In the genomic region with DNA sequence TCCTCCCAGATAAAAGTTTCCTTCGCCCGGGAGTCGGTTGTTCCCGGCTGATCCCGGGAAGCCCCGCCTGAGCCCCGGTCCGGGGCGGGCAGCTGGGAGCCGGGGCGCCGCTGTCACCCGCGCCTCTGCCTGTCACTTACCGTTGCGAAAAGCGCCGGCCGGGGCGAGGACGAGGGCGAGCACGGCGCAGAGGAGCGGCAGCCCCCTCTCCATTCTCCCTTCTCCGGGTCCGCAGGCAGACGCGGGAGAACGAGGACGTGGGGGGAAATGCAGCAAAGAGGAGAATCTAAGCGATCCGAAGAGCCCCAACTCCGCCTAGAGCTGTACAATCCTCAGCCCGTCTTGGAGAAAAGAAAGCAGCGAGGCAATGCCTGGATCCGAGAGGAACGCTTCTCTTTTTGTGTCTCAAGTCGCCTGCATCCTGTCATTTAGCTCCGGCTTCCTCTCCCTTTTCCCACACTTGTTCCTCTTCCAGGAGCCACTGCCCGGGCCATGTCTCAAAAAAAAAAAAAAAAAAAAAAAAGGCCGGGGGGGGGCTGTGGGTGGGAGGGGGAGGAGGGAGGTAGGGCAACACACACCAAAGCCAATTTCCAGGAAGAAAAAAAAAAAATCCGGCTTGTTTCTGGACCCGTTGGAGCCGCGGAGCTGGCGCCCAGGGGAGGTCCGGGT, we compare ENCODE assay signal across 8 cellular contexts. TPM values are rescaled to one million over a fixed set of nuclear protein-coding genes. Genes with fewer than 3 reads are reported as not detected.
DNase-seq lines count a peak whose midpoint lies in the region; ATAC-seq and TF ChIP-seq lines count a peak whose summit lies in the region.

NRP1 (minus strand) TSS at position 498 of the 669 bp plus-strand sequence; CDS start at position 213, 285 bp downstream.

- DNase-seq in Calu3 (peak; percentile 39), esophagus muscularis mucosa (ENCODE audit: extremely low spot score) (no peak), myocyte (ENCODE audit: low read depth) (peak; percentile 64), vagina (ENCODE audit: extremely low spot score in 2 of 2) (no peak)
- DNase-seq in activated CD4-positive, alpha-beta memory T cell treated with anti-CD3 and anti-CD28 coated beads for 36 hours, result peak; percentile 15
- no peak for DNase-seq in activated CD4-positive, CD25-positive, alpha-beta regulatory T cell (lab: John Stamatoyannopoulos, UW)

- H3K36me3 Mint-ChIP-seq in Calu3 (ENCODE audit: insufficient read depth, unreplicated experiment), result peaks cover 80% of the 10 kb centered on the region
- H3K36me3 Mint-ChIP-seq in activated CD4-positive, alpha-beta memory T cell treated with anti-CD3 and anti-CD28 coated beads for 36 hours, result no peaks in the 10 kb centered on the region

- intact Hi-C loops in Calu3 (cut with micrococcal nuclease; ENCODE audit: unreplicated experiment), result loop anchor here (5.0 to 10.0 kb wide), 6 partner anchors 137 to 1303 kb away; no protein-coding TSS in a partner anchor
- intact Hi-C loops in activated CD4-positive, alpha-beta memory T cell treated with anti-CD3 and anti-CD28 coated beads for 36 hours (cut with micrococcal nuclease), result loop anchor here (5.0 to 10.0 kb wide), 5 partner anchors 67 to 790 kb away; no protein-coding TSS in a partner anchor
- intact Hi-C loops in esophagus muscularis mucosa (cut with DNase I), result loop anchor here (5.0 kb wide), 2 partner anchors 158 to 1303 kb away; no protein-coding TSS in a partner anchor
- intact Hi-C loops in vagina (cut with DNase I), result loop anchor here (5.0 to 10.0 kb wide), 4 partner anchors 140 to 1303 kb away; no protein-coding TSS in a partner anchor

- no peak for TF ChIP-seq EP300 in esophagus muscularis mucosa (IDR thresholded peaks at IDR 0.05)

- H3K27me3 ChIP-seq in esophagus muscularis mucosa (no peaks in the 10 kb centered on the region), vagina (no peaks in the 10 kb centered on the region)

- TF ChIP-seq CTCF in Calu3 (IDR thresholded peaks at IDR 0.05; ENCODE audit: unreplicated experiment) (no peak), esophagus muscularis mucosa (IDR thresholded peaks at IDR 0.05) (no peak), vagina (IDR thresholded peaks at IDR 0.05) (no peak)

- ATAC-seq in HG03442 (IDR thresholded peaks at IDR 0.05; ENCODE audit: unreplicated experiment) (peak; percentile 26), GM18867 (IDR thresholded peaks at IDR 0.05; ENCODE audit: unreplicated experiment) (no peak)

- H3K4me1 ChIP-seq in esophagus muscularis mucosa, result peaks cover 21 to 66% (median 50%) of the 10 kb centered on the region in 4 donors
- peaks cover 32% of the 10 kb centered on the region for H3K4me1 ChIP-seq in vagina

- peak within 1 kb of the TSS; percentile 90 to 95 (median 92) for H3K27ac ChIP-seq in esophagus muscularis mucosa (replicated peaks in 1 of 4)
- peak within 1 kb of the TSS; percentile 85 for H3K27ac ChIP-seq in vagina

- no peak for TF ChIP-seq POLR2A in esophagus muscularis mucosa (IDR thresholded peaks at IDR 0.05; ENCODE audit: low read depth)
- no peak for TF ChIP-seq POLR2A in vagina (IDR thresholded peaks at IDR 0.05)

- WGBS in esophagus muscularis mucosa, result 3% methylated on average over 19 of the region's 48 CpGs

- H3K36me3 ChIP-seq in esophagus muscularis mucosa (peaks cover 0 to 10% (median 4%) of the 10 kb centered on the region in 4 donors), vagina (no peaks in the 10 kb centered on the region)

- peaks cover 27% of the 10 kb centered on the region for H3K4me1 Mint-ChIP-seq in Calu3 (ENCODE audit: low read depth, unreplicated experiment)
- peaks cover 27% of the 10 kb centered on the region for H3K4me1 Mint-ChIP-seq in activated CD4-positive, alpha-beta memory T cell treated with anti-CD3 and anti-CD28 coated beads for 36 hours (ENCODE audit: low read depth)

- CTCF ChIA-PET in Calu3 (lab: Charles Lee), result interaction anchor here (0.6 to 1.5 kb wide), 5 partner anchors 10 to 787 kb away, joined by 3 to 5 read pairs (median 5); no protein-coding TSS in a partner anchor
- CTCF ChIA-PET in activated CD4-positive, alpha-beta memory T cell treated with anti-CD3 and anti-CD28 coated beads for 36 hours (lab: Charles Lee), result interaction anchor here (0.6 to 3.5 kb wide), 11 partner anchors 11 to 1304 kb away, joined by 3 to 24 read pairs (median 3); no protein-coding TSS in a partner anchor

- peaks cover 2% of the 10 kb centered on the region for H3K9me3 Mint-ChIP-seq in Calu3 (ENCODE audit: low read depth, unreplicated experiment)
- no peaks in the 10 kb centered on the region for H3K9me3 Mint-ChIP-seq in activated CD4-positive, alpha-beta memory T cell treated with anti-CD3 and anti-CD28 coated beads for 36 hours

- POLR2A ChIA-PET in activated CD4-positive, alpha-beta memory T cell treated with anti-CD3 and anti-CD28 coated beads for 36 hours (lab: Charles Lee), result interaction anchor here (1.5 kb wide), 1 partner anchor 31 kb away, joined by 3 read pairs; no protein-coding TSS in a partner anchor

- peak within 1 kb of the TSS; percentile 74 to 95 (median 84) for H3K4me3 ChIP-seq in esophagus muscularis mucosa
- H3K4me3 ChIP-seq in vagina, result peak within 1 kb of the TSS; percentile 80 to 86

- H3K9me3 ChIP-seq in esophagus muscularis mucosa (no peaks in the 10 kb centered on the region), vagina (no peaks in the 10 kb centered on the region)

- H3K27me3 Mint-ChIP-seq in Calu3 (ENCODE audit: unreplicated experiment), result no peaks in the 10 kb centered on the region
- H3K27me3 Mint-ChIP-seq in activated CD4-positive, alpha-beta memory T cell treated with anti-CD3 and anti-CD28 coated beads for 36 hours, result peaks cover 63% of the 10 kb centered on the region

- peak within 1 kb of the TSS; percentile 85 for H3K4me3 Mint-ChIP-seq in Calu3 (ENCODE audit: low read depth, unreplicated experiment)
- peak within 1 kb of the TSS; percentile 74 for H3K4me3 Mint-ChIP-seq in activated CD4-positive, alpha-beta memory T cell treated with anti-CD3 and anti-CD28 coated beads for 36 hours

- H3K27ac Mint-ChIP-seq in Calu3 (ENCODE audit: unreplicated experiment), result peak within 1 kb of the TSS; percentile 90
- peak within 1 kb of the TSS; percentile 13 for H3K27ac Mint-ChIP-seq in activated CD4-positive, alpha-beta memory T cell treated with anti-CD3 and anti-CD28 coated beads for 36 hours

- BruUV-seq in Calu3 (replicated peaks; lab: Mats Ljungman, UMichigan), result TSS peak; percentile 27

RNA-seq across cellular contexts. Expression of gene NRP1, which starts in this region (rescaled TPM):
- total RNA-seq in Calu3 (2022), result 96.3 and 99.1 TPM in 2 replicates
- total RNA-seq in activated CD4-positive, alpha-beta memory T cell treated with anti-CD3 and anti-CD28 coated beads for 36 hours, result 1 to 10 TPM; 1.5 to 1.6 TPM
- 10 to 100 TPM; 36.5 to 64.4 (median 54.1) TPM for total RNA-seq in esophagus muscularis mucosa
- total RNA-seq in myocyte, result 28.2 and 37.3 TPM in 2 replicates
- 23.9 TPM for polyA plus RNA-seq in myocyte (2012)
- total RNA-seq in vagina, result 52.5 TPM

Comparison
In these comparisons a context has a peak if more than half of its experiments do, and no peak if none do; other contexts are left out.
1. RNA of gene NRP1 (total RNA-seq): 96.3 to 99.1 TPM in Calu3, 36.5 to 64.4 TPM in esophagus muscularis mucosa, 52.5 TPM in vagina (single experiment) and 28.2 to 37.3 TPM in myocyte; 1.5 to 1.6 TPM in activated CD4-positive, alpha-beta memory T cell treated with anti-CD3 and anti-CD28 coated beads for 36 hours; every median in the first group is over 10 times any median in the second.
2. DNase-seq: peak in Calu3 (single experiment), activated CD4-positive, alpha-beta memory T cell treated with anti-CD3 and anti-CD28 coated beads for 36 hours (single experiment) and myocyte (single experiment); none in esophagus muscularis mucosa (single experiment), vagina (0 of 2) and activated CD4-positive, CD25-positive, alpha-beta regulatory T cell (0 of 4).